1 cellular context compared by ENCODE assay signal in the genomic region with DNA sequence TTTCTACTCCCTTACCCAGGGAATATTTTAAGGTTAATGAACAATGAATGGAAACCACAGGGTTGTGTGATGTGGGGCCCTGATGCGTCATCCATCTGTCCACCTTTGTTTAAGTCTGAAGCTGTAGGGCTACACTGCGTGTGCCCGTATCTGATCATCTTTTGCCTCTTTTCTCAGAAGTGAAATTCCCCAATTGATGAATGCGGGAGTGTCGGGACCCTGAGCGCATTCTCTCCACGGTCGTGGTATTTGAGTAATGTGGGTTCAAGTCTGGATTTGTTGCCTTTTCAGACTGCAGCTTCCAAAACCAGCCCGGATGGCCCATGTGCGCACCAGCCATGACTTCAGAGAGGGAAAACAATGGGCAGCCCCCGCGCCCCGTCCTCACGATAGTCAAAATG.
A peak's percentile ranks its signal among the peaks of the same experiment; 100 is the strongest.
TF ChIP-seq lines count a peak whose summit lies in the region.

No MANE protein-coding gene starts in this region.

TF ChIP-seq in GM12878, 131 proteins besides CTCF, POLR2A, EP300 and RAD21 (continued from another document):
- TF ChIP-seq, protein P1, sequence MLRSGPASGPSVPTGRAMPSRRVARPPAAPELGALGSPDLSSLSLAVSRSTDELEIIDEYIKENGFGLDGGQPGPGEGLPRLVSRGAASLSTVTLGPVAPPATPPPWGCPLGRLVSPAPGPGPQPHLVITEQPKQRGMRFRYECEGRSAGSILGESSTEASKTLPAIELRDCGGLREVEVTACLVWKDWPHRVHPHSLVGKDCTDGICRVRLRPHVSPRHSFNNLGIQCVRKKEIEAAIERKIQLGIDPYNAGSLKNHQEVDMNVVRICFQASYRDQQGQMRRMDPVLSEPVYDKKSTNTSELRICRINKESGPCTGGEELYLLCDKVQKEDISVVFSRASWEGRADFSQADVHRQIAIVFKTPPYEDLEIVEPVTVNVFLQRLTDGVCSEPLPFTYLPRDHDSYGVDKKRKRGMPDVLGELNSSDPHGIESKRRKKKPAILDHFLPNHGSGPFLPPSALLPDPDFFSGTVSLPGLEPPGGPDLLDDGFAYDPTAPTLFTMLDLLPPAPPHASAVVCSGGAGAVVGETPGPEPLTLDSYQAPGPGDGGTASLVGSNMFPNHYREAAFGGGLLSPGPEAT (IDR thresholded peaks at IDR 0.05; ENCODE audit: low read depth): peak; percentile 54
- TF ChIP-seq, protein P2, sequence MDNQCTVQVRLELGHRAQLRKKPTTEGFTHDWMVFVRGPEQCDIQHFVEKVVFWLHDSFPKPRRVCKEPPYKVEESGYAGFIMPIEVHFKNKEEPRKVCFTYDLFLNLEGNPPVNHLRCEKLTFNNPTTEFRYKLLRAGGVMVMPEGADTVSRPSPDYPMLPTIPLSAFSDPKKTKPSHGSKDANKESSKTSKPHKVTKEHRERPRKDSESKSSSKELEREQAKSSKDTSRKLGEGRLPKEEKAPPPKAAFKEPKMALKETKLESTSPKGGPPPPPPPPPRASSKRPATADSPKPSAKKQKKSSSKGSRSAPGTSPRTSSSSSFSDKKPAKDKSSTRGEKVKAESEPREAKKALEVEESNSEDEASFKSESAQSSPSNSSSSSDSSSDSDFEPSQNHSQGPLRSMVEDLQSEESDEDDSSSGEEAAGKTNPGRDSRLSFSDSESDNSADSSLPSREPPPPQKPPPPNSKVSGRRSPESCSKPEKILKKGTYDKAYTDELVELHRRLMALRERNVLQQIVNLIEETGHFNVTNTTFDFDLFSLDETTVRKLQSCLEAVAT (IDR thresholded peaks at IDR 0.05): peak; percentile 49; the same call in 1 of the 2 replicates
- no peak for TF ChIP-seq SREBF2 (IDR thresholded peaks at IDR 0.05; ENCODE audit: low read length)
